18 cellular contexts compared by ENCODE assay signal in the genomic region with DNA sequence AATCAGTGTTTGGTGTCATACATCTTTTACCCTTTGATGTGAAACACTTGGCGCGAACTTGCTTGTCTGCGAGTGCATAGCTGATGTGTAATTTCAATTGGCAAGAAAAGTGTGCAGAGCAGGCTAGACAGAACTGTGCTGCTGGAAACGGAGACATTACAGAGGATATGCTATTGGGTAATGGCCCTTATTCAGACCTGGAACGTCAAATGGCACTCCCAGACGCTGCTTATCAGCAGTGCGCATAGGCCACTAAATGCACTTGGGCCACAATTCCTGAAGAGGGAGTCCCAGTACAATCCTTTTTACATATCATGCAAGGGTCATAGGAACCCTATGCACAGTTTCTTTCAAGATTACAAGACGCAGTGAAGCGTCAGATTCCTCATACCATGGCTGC. TPM values are rescaled to one million over a fixed set of nuclear protein-coding genes. Genes with fewer than 3 reads are reported as not detected.
DNase-seq lines count a peak whose midpoint lies in the region; ATAC-seq, FAIRE-seq and TF ChIP-seq lines count a peak whose summit lies in the region.
"Had no signal": no experiment of that assay in that cellular context is flagged by ENCODE, and none has a peak within 500 bp of the region (broad histone marks: within the 10 kb centered on the region; RNA-seq: fewer than 3 reads in every experiment).

No MANE protein-coding gene starts in this region.

- no peak overlapping the region for H3K9ac ChIP-seq in Loucy (ENCODE audit: low read depth, low read length, poor library complexity, severe bottlenecking)

- no peaks in the 10 kb centered on the region for H3K4me1 Mint-ChIP-seq in osteocyte (ENCODE audit: unreplicated experiment)
- H3K4me1 Mint-ChIP-seq in activated CD8-positive, alpha-beta memory T cell treated with anti-CD3 and anti-CD28 coated beads, Interleukin-2, amount 10 ng/mL, durations not matched to agents 7 days and 5 days, result no peaks in the 10 kb centered on the region
- H3K4me1 Mint-ChIP-seq: brain had no signal

- TF ChIP-seq CTCF in Loucy (conservative IDR thresholded peaks at IDR 0.05; ENCODE audit: low read length) (peak; percentile 21; the same call in 1 of the 2 replicates), osteocyte (IDR thresholded peaks at IDR 0.05) (no peak), body of pancreas (IDR thresholded peaks at IDR 0.05) (no peak)

- intact Hi-C loops in body of pancreas (cut with DNase I), result no loop called here

- H3K4me3 ChIP-seq in Loucy (ENCODE audit: low read length, poor library complexity, severe bottlenecking) (no peak overlapping the region), body of pancreas (no peak overlapping the region)
- H3K4me3 ChIP-seq: stomach had no signal

- DNase-seq in NCI-H2227 (lab: John Stamatoyannopoulos, UW; ENCODE audit: unreplicated experiment), result peak; percentile 25
- DNase-seq in NCI-H2227 treated with DMSO at 0.1 percent for 48 hours (lab: John Stamatoyannopoulos, UW), result no peak
- peak; percentile 42 for DNase-seq in SK-MEL-5 (ENCODE audit: low read depth, low spot score)
- peak; percentile 53 for DNase-seq in osteocyte (ENCODE audit: extremely low spot score, unreplicated experiment)
- no peak for DNase-seq in body of pancreas
- no peak for DNase-seq in activated CD8-positive, alpha-beta memory T cell treated with anti-CD3 and anti-CD28 coated beads, Interleukin-2, amount 10 ng/mL, durations not matched to agents 7 days and 5 days
- no peak for DNase-seq in GM12892 (ENCODE audit: insufficient read length)
- DNase-seq: ACHN; activated naive CD4-positive, alpha-beta T cell; Calu3; H7; NCI-H1048; NCI-H510A; stomach had no signal

- H3K4me2 ChIP-seq in Loucy (ENCODE audit: low read depth, low read length, poor library complexity, severe bottlenecking), result no peak overlapping the region

- H3K36me3 Mint-ChIP-seq in osteocyte (ENCODE audit: unreplicated experiment), result no peaks in the 10 kb centered on the region
- H3K36me3 Mint-ChIP-seq in activated CD8-positive, alpha-beta memory T cell treated with anti-CD3 and anti-CD28 coated beads, Interleukin-2, amount 10 ng/mL, durations not matched to agents 7 days and 5 days, result no peaks in the 10 kb centered on the region
- H3K36me3 Mint-ChIP-seq: brain had no signal

- H2AFZ ChIP-seq in Loucy (ENCODE audit: low read length), result no peak overlapping the region

- 70 to 72% methylated on average over 9 of the region's 9 CpGs for WGBS in body of pancreas, 2 donors

- in situ Hi-C loops in SK-MEL-5 (cut with HindIII; ENCODE audit: low pct_unique_long_range_greater_than_20kb, low sequenced_read_pairs), result no loop called here

- H3K4me1 ChIP-seq in Loucy (ENCODE audit: insufficient read depth, low read length, poor library complexity, severe bottlenecking), result no peaks in the 10 kb centered on the region
- H3K4me1 ChIP-seq in body of pancreas, result no peaks in the 10 kb centered on the region

- H3F3A ChIP-seq in Loucy (ENCODE audit: low read depth), result no peaks in the 10 kb centered on the region

- no peaks in the 10 kb centered on the region for H3K27me3 ChIP-seq in Loucy (ENCODE audit: insufficient read depth, low read length, poor library complexity, severe bottlenecking)
- H3K27me3 ChIP-seq in body of pancreas, result peaks cover 0 to 4% of the 10 kb centered on the region in 2 donors

- H3K9me3 Mint-ChIP-seq in osteocyte (ENCODE audit: unreplicated experiment), result no peaks in the 10 kb centered on the region
- H3K9me3 Mint-ChIP-seq in activated CD8-positive, alpha-beta memory T cell treated with anti-CD3 and anti-CD28 coated beads, Interleukin-2, amount 10 ng/mL, durations not matched to agents 7 days and 5 days (ENCODE audit: low read depth), result no peaks in the 10 kb centered on the region
- H3K9me3 Mint-ChIP-seq: brain had no signal

- no peaks in the 10 kb centered on the region for H3K9me3 ChIP-seq in Loucy (ENCODE audit: insufficient read depth, low read depth, low read length)
- no peaks in the 10 kb centered on the region for H3K9me3 ChIP-seq in body of pancreas
- H3K9me3 ChIP-seq: stomach had no signal

- FAIRE-seq in GM12892 (lab: Jason Lieb, UNC), result no peak

- H3K27ac Mint-ChIP-seq in osteocyte (ENCODE audit: unreplicated experiment), result no peak overlapping the region
- H3K27ac Mint-ChIP-seq in activated CD8-positive, alpha-beta memory T cell treated with anti-CD3 and anti-CD28 coated beads, Interleukin-2, amount 10 ng/mL, durations not matched to agents 7 days and 5 days, result no peak overlapping the region
- H3K27ac Mint-ChIP-seq: brain had no signal

- no peaks in the 10 kb centered on the region for H4K20me1 ChIP-seq in Loucy (ENCODE audit: insufficient read depth, low read length, poor library complexity, severe bottlenecking)

- H3K36me3 ChIP-seq in Loucy (ENCODE audit: insufficient read depth, low read length) (no peaks in the 10 kb centered on the region), body of pancreas (replicated peaks in 1 of 2; ENCODE audit: insufficient read depth in 1 of 2, low read depth in 2 of 2) (no peaks in the 10 kb centered on the region)
- H3K36me3 ChIP-seq: stomach had no signal

- no peak overlapping the region for H3K27ac ChIP-seq in body of pancreas
- H3K27ac ChIP-seq: stomach had no signal

- H3K9me2 ChIP-seq in Loucy (replicated peaks; ENCODE audit: low read depth, low read length), result no peaks in the 10 kb centered on the region

- no peak overlapping the region for H3K4me3 Mint-ChIP-seq in osteocyte (ENCODE audit: unreplicated experiment)
- no peak overlapping the region for H3K4me3 Mint-ChIP-seq in activated CD8-positive, alpha-beta memory T cell treated with anti-CD3 and anti-CD28 coated beads, Interleukin-2, amount 10 ng/mL, durations not matched to agents 7 days and 5 days
- H3K4me3 Mint-ChIP-seq: brain had no signal

- no peaks in the 10 kb centered on the region for H3K79me2 ChIP-seq in Loucy (ENCODE audit: insufficient read depth, low read length)

- CTCF ChIA-PET in activated CD8-positive, alpha-beta memory T cell treated with anti-CD3 and anti-CD28 coated beads, Interleukin-2, amount 10 ng/mL, durations not matched to agents 7 days and 5 days (lab: Charles Lee), result no interaction called here

- peaks cover 29% of the 10 kb centered on the region for H3K27me3 Mint-ChIP-seq in osteocyte (ENCODE audit: unreplicated experiment)
- peaks cover 14% of the 10 kb centered on the region for H3K27me3 Mint-ChIP-seq in activated CD8-positive, alpha-beta memory T cell treated with anti-CD3 and anti-CD28 coated beads, Interleukin-2, amount 10 ng/mL, durations not matched to agents 7 days and 5 days

- TF ChIP-seq POLR2A in body of pancreas (IDR thresholded peaks at IDR 0.05) (no peak), GM12892 (IDR thresholded peaks at IDR 0.05; ENCODE audit: low read depth, low read length) (no peak)

- ATAC-seq in body of pancreas, result no peak
- ATAC-seq in activated CD8-positive, alpha-beta memory T cell treated with anti-CD3 and anti-CD28 coated beads, Interleukin-2, amount 10 ng/mL, durations not matched to agents 7 days and 5 days, result no peak

RNA-seq across cellular contexts. Expression of a gene that starts 15.7 kb away (rescaled TPM):
- not detected in 2 replicates for total RNA-seq in SK-MEL-5 (2014; rRNA removed; shearing (Covaris generic))
- not detected in 2 replicates for polyA plus RNA-seq in SK-MEL-5 (2015; cell fraction: cytosol; rRNA removed)
- polyA plus RNA-seq in SK-MEL-5 (2015; cell fraction: nucleus; rRNA removed), result not detected in 2 replicates
- not detected in 2 replicates for total RNA-seq in osteocyte
- total RNA-seq in body of pancreas, result not detected
- not detected for total RNA-seq in activated CD8-positive, alpha-beta memory T cell treated with anti-CD3 and anti-CD28 coated beads, Interleukin-2, amount 10 ng/mL, durations not matched to agents 7 days and 5 days
- 0.13 TPM for polyA plus RNA-seq in GM12892 (2012; ENCODE audit: missing spikeins)
- total RNA-seq: Calu3, H7, lung microvascular endothelial cell, skeletal muscle tissue, stomach had no signal
- polyA plus RNA-seq: stomach had no signal

RNA-seq across cellular contexts. Expression of a gene that starts 45.8 kb away (rescaled TPM):
- 108 and 153 TPM in 2 replicates for total RNA-seq in SK-MEL-5 (2014; rRNA removed; shearing (Covaris generic))
- 191 and 212 TPM in 2 replicates for polyA plus RNA-seq in SK-MEL-5 (2015; cell fraction: cytosol; rRNA removed)
- polyA plus RNA-seq in SK-MEL-5 (2015; cell fraction: nucleus; rRNA removed), result 1,288 and 1,705 TPM in 2 replicates
- 245 and 279 TPM in 2 replicates for total RNA-seq in osteocyte
- total RNA-seq in body of pancreas, result 100 to 1,000 TPM; 198 to 230 TPM
- total RNA-seq in activated CD8-positive, alpha-beta memory T cell treated with anti-CD3 and anti-CD28 coated beads, Interleukin-2, amount 10 ng/mL, durations not matched to agents 7 days and 5 days, result 100 to 1,000 TPM; 335 to 407 TPM
- polyA plus RNA-seq in GM12892 (2012; ENCODE audit: missing spikeins), result 342 TPM

Comparison
In these comparisons a context has a peak if more than half of its experiments do, and no peak if none do; other contexts are left out.
1. DNase-seq: peak in NCI-H2227 (single experiment), SK-MEL-5 (single experiment) and osteocyte (single experiment); none in NCI-H2227 treated with DMSO at 0.1 percent for 48 hours (single experiment), body of pancreas (0 of 4), activated CD8-positive, alpha-beta memory T cell treated with anti-CD3 and anti-CD28 coated beads, Interleukin-2, amount 10 ng/mL, durations not matched to agents 7 days and 5 days (single experiment) and GM12892 (single experiment).